9 cellular contexts compared by ENCODE assay signal in genomic region chr4:154744341-154744948, GRCh38. TPM values are rescaled to one million over a fixed set of nuclear protein-coding genes. Genes with fewer than 3 reads are reported as not detected.
A peak's percentile ranks its signal among the peaks of the same experiment; 100 is the strongest.
DNase-seq lines count a peak whose midpoint lies in the region; ATAC-seq and TF ChIP-seq lines count a peak whose summit lies in the region.
"Had no signal": no experiment of that assay in that cellular context is flagged by ENCODE, and none has a peak within 500 bp of the region (broad histone marks: within the 10 kb centered on the region; RNA-seq: fewer than 3 reads in every experiment).

No MANE protein-coding gene starts in this region.

- TF ChIP-seq POLR2A in breast epithelium (IDR thresholded peaks at IDR 0.05) = no peak

- H3K4me1 ChIP-seq in breast epithelium (no peaks in the 10 kb centered on the region), mesodermal cell (ENCODE audit: control insufficient read depth, insufficient read depth, low read length, poor library complexity, severe bottlenecking) (peaks cover 21% of the 10 kb centered on the region), thymus (ENCODE audit: control insufficient read depth, insufficient read depth, low read length) (no peaks in the 10 kb centered on the region), foreskin keratinocyte (no peaks in the 10 kb centered on the region)

- H3K27me3 ChIP-seq in breast epithelium (peaks cover 0 to 24% of the 10 kb centered on the region in 2 donors), thymus (ENCODE audit: control insufficient read depth, insufficient read depth) (peaks cover 49% of the 10 kb centered on the region), foreskin keratinocyte (peaks cover 91% of the 10 kb centered on the region)

- no peaks in the 10 kb centered on the region for H3K9me3 ChIP-seq in breast epithelium
- H3K9me3 ChIP-seq in mesodermal cell (ENCODE audit: control insufficient read depth, low read length) = no peaks in the 10 kb centered on the region
- H3K9me3 ChIP-seq in thymus (ENCODE audit: control insufficient read depth) = no peaks in the 10 kb centered on the region

- no peaks in the 10 kb centered on the region for H3K36me3 Mint-ChIP-seq in activated T-cell treated with anti-CD3 and anti-CD28 coated beads, Interleukin-2, amount 50 U/mL, for 4 hours (ENCODE audit: insufficient read depth)

- H3K4me1 Mint-ChIP-seq in activated T-cell treated with anti-CD3 and anti-CD28 coated beads, Interleukin-2, amount 50 U/mL, for 4 hours (ENCODE audit: low read depth) = peaks cover 16% of the 10 kb centered on the region

- intact Hi-C loops in breast epithelium (cut with DNase I; ENCODE audit: low total_unique reads) = no loop called here

- H3K36me3 ChIP-seq in breast epithelium = no peaks in the 10 kb centered on the region
- H3K36me3 ChIP-seq in mesodermal cell (ENCODE audit: control insufficient read depth, insufficient read depth, low read length) = no peaks in the 10 kb centered on the region
- H3K36me3 ChIP-seq in thymus (ENCODE audit: control insufficient read depth, insufficient read depth) = no peaks in the 10 kb centered on the region

- H3K27ac ChIP-seq in breast epithelium (no peak overlapping the region), mesodermal cell (ENCODE audit: low read depth, low read length, severe bottlenecking) (no peak overlapping the region), thymus (ENCODE audit: low read depth) (no peak overlapping the region), foreskin keratinocyte (no peak overlapping the region)

- DNase-seq in activated T-cell treated with anti-CD3 and anti-CD28 coated beads, Interleukin-2, amount 50 U/mL, for 4 hours = no peak
- DNase-seq in activated T-cell treated with anti-CD3 and anti-CD28 coated beads for 4 hours (no peak), breast epithelium (ENCODE audit: low spot score in 2 of 2) (no peak), UCSD-AML1 (lab: John Stamatoyannopoulos, UW; ENCODE audit: unreplicated experiment) (no peak), foreskin keratinocyte (no peak)

- H3K4me3 ChIP-seq in breast epithelium (peak overlapping the region; percentile 39 to 69 (median 63)), mesodermal cell (ENCODE audit: extremely low read depth, insufficient read depth, low read length, poor library complexity, severe bottlenecking) (peak overlapping the region; percentile 38), thymus (ENCODE audit: low read length) (peak overlapping the region; percentile 51)

- peaks cover 62% of the 10 kb centered on the region for H3K27me3 Mint-ChIP-seq in activated T-cell treated with anti-CD3 and anti-CD28 coated beads, Interleukin-2, amount 50 U/mL, for 4 hours (ENCODE audit: low read depth)

- TF ChIP-seq CTCF in breast epithelium (IDR thresholded peaks at IDR 0.05) = peak in 1 of 3 donors; percentile 0
- no peak for TF ChIP-seq CTCF in foreskin keratinocyte (conservative IDR thresholded peaks at IDR 0.05)

- peak overlapping the region; percentile 79 for H3K4me3 Mint-ChIP-seq in activated T-cell treated with anti-CD3 and anti-CD28 coated beads, Interleukin-2, amount 50 U/mL, for 4 hours

- WGBS in mesodermal cell (ENCODE audit: insufficient coverage in 2 of 2), 2 experiments = 2 to 3% methylated on average over 22 to 25 of the region's 33 CpGs
- 11% methylated on average over 33 of the region's 33 CpGs for WGBS in thymus

- H3K9me3 Mint-ChIP-seq in activated T-cell treated with anti-CD3 and anti-CD28 coated beads, Interleukin-2, amount 50 U/mL, for 4 hours = no peaks in the 10 kb centered on the region

- ATAC-seq in activated T-cell treated with anti-CD3 and anti-CD28 coated beads, Interleukin-2, amount 50 U/mL, for 4 hours = no peak
- ATAC-seq in GM19023 (IDR thresholded peaks at IDR 0.05; ENCODE audit: unreplicated experiment) (no peak), foreskin keratinocyte (no peak)

RNA-seq across cellular contexts. Expression of gene LRAT, which starts 0.6 kb away (rescaled TPM):
- not detected for total RNA-seq in activated T-cell treated with anti-CD3 and anti-CD28 coated beads, Interleukin-2, amount 50 U/mL, for 4 hours
- total RNA-seq in breast epithelium = 1 to 10 TPM in 2 of 3 donors, not detected in 1; 3.9 to 4.5 TPM
- 0.29 TPM for polyA plus RNA-seq in mesodermal cell (2013, experiment 1 of 2)
- polyA plus RNA-seq in mesodermal cell (2013, experiment 2 of 2) = 0.25 TPM
- polyA plus RNA-seq in thymus = 0.25 TPM
- 0.11 and 0.14 TPM in 2 replicates for total RNA-seq in foreskin keratinocyte
- 0.02 and 0.08 TPM in 2 replicates for polyA plus RNA-seq in foreskin keratinocyte
- polyA plus RNA-seq: BJ had no signal

RNA-seq across cellular contexts. Expression of gene RBM46, which starts 36.6 kb away (rescaled TPM):
- not detected for total RNA-seq in activated T-cell treated with anti-CD3 and anti-CD28 coated beads, Interleukin-2, amount 50 U/mL, for 4 hours
- total RNA-seq in breast epithelium = under 1 TPM in 1 of 3 donors, not detected in 2; 0.29 TPM
- polyA plus RNA-seq in mesodermal cell (2013, experiment 1 of 2) = not detected
- polyA plus RNA-seq in mesodermal cell (2013, experiment 2 of 2) = not detected
- polyA plus RNA-seq in thymus = 0.16 TPM
- total RNA-seq in foreskin keratinocyte = 0.04 TPM in 1 of 2 replicates, not detected in the other
- not detected in 2 replicates for polyA plus RNA-seq in foreskin keratinocyte
- polyA plus RNA-seq: BJ had no signal
